ENCODE assay signal across 19 cellular contexts in the genomic region with DNA sequence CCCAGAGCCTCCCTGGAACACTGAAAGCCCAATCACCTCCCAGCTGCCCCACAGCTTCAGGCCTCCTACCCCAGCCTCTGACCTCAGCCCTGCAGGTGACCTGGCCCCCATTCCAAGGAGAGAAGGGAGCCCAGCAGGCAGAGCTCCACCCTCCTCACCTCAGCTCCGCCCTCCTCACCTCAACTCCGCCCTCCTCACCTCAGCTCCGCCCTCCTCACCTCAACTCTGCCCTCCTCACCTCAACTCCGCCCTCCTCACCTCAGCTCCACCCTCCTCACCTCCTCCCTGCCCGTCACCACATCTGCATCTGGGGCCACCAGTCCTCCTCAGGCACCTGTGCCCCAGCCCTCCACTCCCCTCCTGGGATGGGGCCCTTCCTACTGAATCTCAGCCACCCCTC.
"Had no signal": no experiment of that assay in that cellular context is flagged by ENCODE, and none has a peak within 500 bp of the region (broad histone marks: within the 10 kb centered on the region; RNA-seq: fewer than 3 reads in every experiment).

No MANE protein-coding gene starts in this region.

- H3K9me3 Mint-ChIP-seq: activated B cell treated with CpG ODN at 0.5 μM for 24 hours; activated CD4-positive, alpha-beta T cell treated with anti-CD3 and anti-CD28 coated beads, Interleukin-2, amount 10 ng/mL, durations not matched to agents 24 days and 14 days; activated naive CD4-positive, alpha-beta T cell treated with anti-CD3 and anti-CD28 coated beads for 36 hours; memory B cell; stimulated activated naive B cell treated with anti-CD40 and anti-IgM and Interleukin-4, amounts not matched to agents 10 μg/mL and 1 μg/mL and 100 μg/mL, for 72 hours had no signal

- ATAC-seq: left ventricle myocardium superior; pancreas; sciatic nerve; stimulated activated naive B cell treated with anti-CD40 and anti-IgM and Interleukin-4, amounts not matched to agents 10 μg/mL and 1 μg/mL and 100 μg/mL, for 72 hours had no signal

- H3K4me3 ChIP-seq: pancreas, smooth muscle cell, thoracic aorta, upper lobe of left lung had no signal

- H3K9me3 ChIP-seq: pancreas, thoracic aorta, upper lobe of left lung had no signal

- H3K36me3 ChIP-seq: pancreas, thoracic aorta, upper lobe of left lung had no signal

- H3K27me3 ChIP-seq: pancreas, upper lobe of left lung had no signal

- H3K4me1 ChIP-seq: pancreas had no signal

- H3K27ac Mint-ChIP-seq: activated B cell treated with CpG ODN at 0.5 μM for 24 hours; activated naive CD4-positive, alpha-beta T cell treated with anti-CD3 and anti-CD28 coated beads for 36 hours; immature natural killer cell; memory B cell; stimulated activated naive B cell treated with anti-CD40 and anti-IgM and Interleukin-4, amounts not matched to agents 10 μg/mL and 1 μg/mL and 100 μg/mL, for 72 hours had no signal

- H3K4me1 Mint-ChIP-seq: memory B cell had no signal

- H3K27ac ChIP-seq: pancreas, thoracic aorta, upper lobe of left lung had no signal

- DNase-seq: activated B cell treated with CpG ODN at 0.5 μM for 24 hours; activated CD4-positive, alpha-beta T cell treated with anti-CD3 and anti-CD28 coated beads, Interleukin-2, amount 10 ng/mL, durations not matched to agents 24 days and 14 days; activated naive CD4-positive, alpha-beta T cell treated with anti-CD3 and anti-CD28 coated beads for 36 hours; activated T-cell treated with anti-CD3 and anti-CD28 coated beads, Interleukin-2, amount 50 U/mL, for 1 hour; anterior cingulate cortex; immature natural killer cell; kidney glomerular epithelial cell; left ventricle myocardium superior; naive B cell; pancreas; stimulated activated CD4-positive, alpha-beta T cell treated with anti-CD3 and anti-CD28 coated beads, Interleukin-4, amount 100 ng/mL, for 24 hours; stimulated activated naive B cell treated with anti-CD40 and anti-IgM and Interleukin-4, amounts not matched to agents 10 μg/mL and 1 μg/mL and 100 μg/mL, for 72 hours; SW 1271; upper lobe of left lung had no signal

- H3K36me3 Mint-ChIP-seq: brain; immature natural killer cell; memory B cell; naive B cell; stimulated activated naive B cell treated with anti-CD40 and anti-IgM and Interleukin-4, amounts not matched to agents 10 μg/mL and 1 μg/mL and 100 μg/mL, for 72 hours had no signal

- H3K27me3 Mint-ChIP-seq: activated CD4-positive, alpha-beta T cell treated with anti-CD3 and anti-CD28 coated beads, Interleukin-2, amount 10 ng/mL, durations not matched to agents 24 days and 14 days; brain had no signal

- H3K4me3 Mint-ChIP-seq: activated B cell treated with CpG ODN at 0.5 μM for 24 hours; activated CD4-positive, alpha-beta T cell treated with anti-CD3 and anti-CD28 coated beads, Interleukin-2, amount 10 ng/mL, durations not matched to agents 24 days and 14 days; activated naive CD4-positive, alpha-beta T cell treated with anti-CD3 and anti-CD28 coated beads for 36 hours; brain; memory B cell; naive B cell; stimulated activated naive B cell treated with anti-CD40 and anti-IgM and Interleukin-4, amounts not matched to agents 10 μg/mL and 1 μg/mL and 100 μg/mL, for 72 hours had no signal
